In genomic region chr17:81519284-81520020, GRCh38 we compare ENCODE assay signal across 8 cellular contexts. TPM values are rescaled to one million over a fixed set of nuclear protein-coding genes. Genes with fewer than 3 reads are reported as not detected.
DNase-seq lines count a peak whose midpoint lies in the region; ATAC-seq and TF ChIP-seq lines count a peak whose summit lies in the region.

No MANE protein-coding gene starts in this region.

- TF ChIP-seq CTCF in GM06990 (IDR thresholded peaks at IDR 0.05; ENCODE audit: insufficient read depth, low read length, poor library complexity, severe bottlenecking) (peak; percentile 42), gastroesophageal sphincter (IDR thresholded peaks at IDR 0.05) (peak in 3 of 4 experiments; percentile 44 to 58 (median 50)), progenitor cell of endocrine pancreas (IDR thresholded peaks at IDR 0.05; ENCODE audit: unreplicated experiment) (peak; percentile 72)

- peak; percentile 50 to 53 for ATAC-seq in activated T-cell treated with anti-CD3 and anti-CD28 coated beads, Interleukin-2, amount 50 U/mL, for 4 hours
- ATAC-seq in gastroesophageal sphincter (no peak), HG02885 (IDR thresholded peaks at IDR 0.05; ENCODE audit: poor library complexity, unreplicated experiment) (no peak)

- peak overlapping the region; percentile 67 for H3K4me3 ChIP-seq in GM06990 (replicated peaks; ENCODE audit: low read depth, low read length)
- H3K4me3 ChIP-seq in gastroesophageal sphincter = peak overlapping the region; percentile 19 to 83

- H3K9me3 ChIP-seq in gastroesophageal sphincter = no peaks in the 10 kb centered on the region

- no peaks in the 10 kb centered on the region for H3K9me3 Mint-ChIP-seq in activated T-cell treated with anti-CD3 and anti-CD28 coated beads, Interleukin-2, amount 50 U/mL, for 4 hours
- H3K9me3 Mint-ChIP-seq in progenitor cell of endocrine pancreas (ENCODE audit: low read depth) = no peaks in the 10 kb centered on the region

- peak overlapping the region in 3 of 4 donors; percentile 96 to 100 (median 99) for H3K27ac ChIP-seq in gastroesophageal sphincter

- H3K27me3 ChIP-seq in GM06990 (replicated peaks; ENCODE audit: control insufficient read depth, insufficient read depth, low read length) (no peaks in the 10 kb centered on the region), gastroesophageal sphincter (peaks cover 18% of the 10 kb centered on the region)

- H3K4me1 Mint-ChIP-seq in activated T-cell treated with anti-CD3 and anti-CD28 coated beads, Interleukin-2, amount 50 U/mL, for 4 hours (ENCODE audit: low read depth) = peaks cover 21% of the 10 kb centered on the region
- H3K4me1 Mint-ChIP-seq in progenitor cell of endocrine pancreas (ENCODE audit: low read depth) = peaks cover 12% of the 10 kb centered on the region

- H3K27ac Mint-ChIP-seq in progenitor cell of endocrine pancreas = no peak overlapping the region

- H3K27me3 Mint-ChIP-seq in activated T-cell treated with anti-CD3 and anti-CD28 coated beads, Interleukin-2, amount 50 U/mL, for 4 hours (ENCODE audit: low read depth) = peaks cover 4% of the 10 kb centered on the region
- peaks cover 22% of the 10 kb centered on the region for H3K27me3 Mint-ChIP-seq in progenitor cell of endocrine pancreas

- TF ChIP-seq POLR2A in gastroesophageal sphincter (IDR thresholded peaks at IDR 0.05) = no peak

- DNase-seq in GM06990 (ENCODE audit: extremely low read depth, insufficient read length) = peak; percentile 83
- peak; percentile 45 for DNase-seq in NCI-H2107 treated with DMSO at 0.1 percent for 48 hours (lab: John Stamatoyannopoulos, UW; ENCODE audit: unreplicated experiment)
- DNase-seq in activated T-cell treated with anti-CD3 and anti-CD28 coated beads, Interleukin-2, amount 50 U/mL, for 4 hours = peak; percentile 71
- DNase-seq in progenitor cell of endocrine pancreas (ENCODE audit: low spot score, unreplicated experiment) = peak; percentile 80
- DNase-seq in SKM-1 (lab: John Stamatoyannopoulos, UW; ENCODE audit: unreplicated experiment) = no peak
- DNase-seq in HCEC 1CT = no peak

- no peaks in the 10 kb centered on the region for H3K36me3 Mint-ChIP-seq in activated T-cell treated with anti-CD3 and anti-CD28 coated beads, Interleukin-2, amount 50 U/mL, for 4 hours (ENCODE audit: insufficient read depth)
- H3K36me3 Mint-ChIP-seq in progenitor cell of endocrine pancreas (ENCODE audit: insufficient read depth) = peaks cover 1% of the 10 kb centered on the region

- peaks cover 0 to 71% (median 45%) of the 10 kb centered on the region in 3 donors for H3K4me1 ChIP-seq in gastroesophageal sphincter

- no peaks in the 10 kb centered on the region; the same call in 1 of the 2 replicates for H3K36me3 ChIP-seq in GM06990 (ENCODE audit: control insufficient read depth, insufficient read depth, low read length)
- H3K36me3 ChIP-seq in gastroesophageal sphincter = no peaks in the 10 kb centered on the region

- WGBS in gastroesophageal sphincter (ENCODE audit: low coverage in 1 of 2), 2 donors = 4% methylated on average over 3 of the region's 61 CpGs; no CpG with 5 or more reads in 1 of the 2 donors

- no peak for TF ChIP-seq EP300 in gastroesophageal sphincter (IDR thresholded peaks at IDR 0.05)

- H3K4me3 Mint-ChIP-seq in activated T-cell treated with anti-CD3 and anti-CD28 coated beads, Interleukin-2, amount 50 U/mL, for 4 hours = no peak overlapping the region
- H3K4me3 Mint-ChIP-seq in progenitor cell of endocrine pancreas (ENCODE audit: low read depth) = peak overlapping the region; percentile 52

RNA-seq across cellular contexts. Expression of gene ACTG1, which starts 6.9 kb away (rescaled TPM):
- total RNA-seq in activated T-cell treated with anti-CD3 and anti-CD28 coated beads, Interleukin-2, amount 50 U/mL, for 4 hours = 1,000 to 10,000 TPM; 3,953 to 4,676 (median 4,016) TPM
- total RNA-seq in gastroesophageal sphincter = 1,000 to 10,000 TPM in 3 of 4 donors, 100 to 1,000 TPM in 1; 829 to 1,848 (median 1,550) TPM
- 3,227 and 3,279 TPM in 2 replicates for total RNA-seq in progenitor cell of endocrine pancreas

RNA-seq across cellular contexts. Expression of gene FSCN2, which starts 8.7 kb away (rescaled TPM):
- under 1 TPM in 2 of 3 donors, not detected in 1; 0.33 to 0.58 TPM for total RNA-seq in activated T-cell treated with anti-CD3 and anti-CD28 coated beads, Interleukin-2, amount 50 U/mL, for 4 hours
- total RNA-seq in gastroesophageal sphincter (1 to 10 TPM in 2 of 4 donors, under 1 TPM in 2; 0.49 to 2.1 (median 1.0) TPM), progenitor cell of endocrine pancreas (4.8 and 5.3 TPM in 2 replicates)

RNA-seq across cellular contexts. Expression of gene FAAP100, which starts 32.7 kb away (rescaled TPM):
- 10 to 100 TPM; 59.3 to 63.3 (median 61.6) TPM for total RNA-seq in activated T-cell treated with anti-CD3 and anti-CD28 coated beads, Interleukin-2, amount 50 U/mL, for 4 hours
- 10 to 100 TPM; 14.6 to 32.1 (median 20.7) TPM for total RNA-seq in gastroesophageal sphincter
- 46.5 and 47.7 TPM in 2 replicates for total RNA-seq in progenitor cell of endocrine pancreas

Comparison
In these comparisons a context has a peak if more than half of its experiments do, and no peak if none do; other contexts are left out.
1. DNase-seq: peak in GM06990 (single experiment), NCI-H2107 treated with DMSO at 0.1 percent for 48 hours (single experiment), activated T-cell treated with anti-CD3 and anti-CD28 coated beads, Interleukin-2, amount 50 U/mL, for 4 hours (single experiment) and progenitor cell of endocrine pancreas (single experiment); none in SKM-1 (single experiment) and HCEC 1CT (single experiment).
2. ATAC-seq: peak in activated T-cell treated with anti-CD3 and anti-CD28 coated beads, Interleukin-2, amount 50 U/mL, for 4 hours (2 of 2); none in gastroesophageal sphincter (single experiment) and HG02885 (single experiment).
3. Peak in every context shown above with its lines, with median percentiles within 50 percentile points of each other: CTCF ChIP-seq.